Comparison of ENCODE assay signal across 8 cellular contexts in the genomic region with DNA sequence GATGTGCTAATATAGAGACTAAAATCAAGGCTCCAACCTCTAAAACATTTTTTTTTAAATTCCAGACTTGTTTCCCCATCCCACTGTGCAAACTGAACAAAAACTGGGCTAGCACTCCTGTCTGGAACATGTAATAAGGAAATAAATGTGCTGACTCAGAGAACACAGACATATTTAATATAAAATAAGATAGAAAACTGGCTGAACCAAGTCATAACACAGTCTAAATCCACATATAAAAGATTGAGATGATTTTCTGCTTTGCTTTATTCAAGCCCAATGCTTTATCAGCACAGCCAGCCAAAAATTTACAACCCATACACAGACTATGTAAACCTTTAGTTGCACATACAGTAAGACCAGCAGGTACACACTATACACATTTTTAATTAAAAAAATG. TPM values are rescaled to one million over a fixed set of nuclear protein-coding genes. Genes with fewer than 3 reads are reported as not detected.
DNase-seq lines count a peak whose midpoint lies in the region; ATAC-seq and TF ChIP-seq lines count a peak whose summit lies in the region.

No MANE protein-coding gene starts in this region.

- peak overlapping the region; percentile 100 for H3K27ac Mint-ChIP-seq in T-helper 1 cell treated with Interleukin-12 subunit alpha and Interleukin-12 subunit beta and Interleukin-4 antibody, amounts not matched to agents 30 μg/mL and 1 μg/mL, for 36 hours

- DNase-seq in T-helper 1 cell (no peak), adipocyte (ENCODE audit: low read depth) (peak; percentile 47), kidney epithelial cell (ENCODE audit: low read depth) (no peak)

- H3K9me3 Mint-ChIP-seq in T-helper 1 cell treated with Interleukin-12 subunit alpha and Interleukin-12 subunit beta and Interleukin-4 antibody, amounts not matched to agents 30 μg/mL and 1 μg/mL, for 36 hours, result no peaks in the 10 kb centered on the region

- H3K4me1 ChIP-seq in adipocyte (ENCODE audit: control insufficient read depth, insufficient read depth, low read length) (peaks cover 34% of the 10 kb centered on the region), subcutaneous abdominal adipose tissue (ENCODE audit: control insufficient read depth in 5 of 5, insufficient read depth in 5 of 5, low read length in 5 of 5) (peaks cover 4 to 49% (median 31%) of the 10 kb centered on the region in 5 donors)

- H3K4me3 ChIP-seq in adipocyte (ENCODE audit: low read length) (peak overlapping the region; percentile 98), kidney epithelial cell (ENCODE audit: low read depth, low read length) (peak overlapping the region; percentile 98), subcutaneous abdominal adipose tissue (ENCODE audit: low read depth in 1 of 5, low read length in 5 of 5) (peak overlapping the region; percentile 82 to 98 (median 95))

- H3K27me3 ChIP-seq in adipocyte (replicated peaks; ENCODE audit: control insufficient read depth, insufficient read depth, low read length) (no peaks in the 10 kb centered on the region), kidney epithelial cell (ENCODE audit: control insufficient read depth, insufficient read depth, low read length) (no peaks in the 10 kb centered on the region), subcutaneous abdominal adipose tissue (ENCODE audit: control insufficient read depth in 5 of 5, insufficient read depth in 4 of 5, low read length in 5 of 5) (no peaks in the 10 kb centered on the region)

- no peaks in the 10 kb centered on the region for H3K27me3 Mint-ChIP-seq in T-helper 1 cell treated with Interleukin-12 subunit alpha and Interleukin-12 subunit beta and Interleukin-4 antibody, amounts not matched to agents 30 μg/mL and 1 μg/mL, for 36 hours (ENCODE audit: low read depth)

- no peak for ATAC-seq in HG02884 (IDR thresholded peaks at IDR 0.05; ENCODE audit: unreplicated experiment)
- no peak for ATAC-seq in HG02973 (IDR thresholded peaks at IDR 0.05; ENCODE audit: unreplicated experiment)
- ATAC-seq in GM21717 (IDR thresholded peaks at IDR 0.05; ENCODE audit: unreplicated experiment), result no peak

- H3K36me3 ChIP-seq in adipocyte (ENCODE audit: control insufficient read depth, insufficient read depth, low read length, severe bottlenecking), result peaks cover 6% of the 10 kb centered on the region
- H3K36me3 ChIP-seq in kidney epithelial cell (ENCODE audit: control insufficient read depth, insufficient read depth, low read length), result no peaks in the 10 kb centered on the region
- no peaks in the 10 kb centered on the region for H3K36me3 ChIP-seq in subcutaneous abdominal adipose tissue (ENCODE audit: control insufficient read depth in 5 of 5, insufficient read depth in 5 of 5, low read length in 5 of 5)

- no peak for TF ChIP-seq CTCF in kidney epithelial cell (IDR thresholded peaks at IDR 0.05; ENCODE audit: insufficient read depth, low read length, poor library complexity, severe bottlenecking)

- peak overlapping the region; percentile 92 for H3K4me3 Mint-ChIP-seq in T-helper 1 cell treated with Interleukin-12 subunit alpha and Interleukin-12 subunit beta and Interleukin-4 antibody, amounts not matched to agents 30 μg/mL and 1 μg/mL, for 36 hours

- H3K9me3 ChIP-seq in adipocyte (ENCODE audit: control insufficient read depth, low read length), result no peaks in the 10 kb centered on the region
- H3K9me3 ChIP-seq in subcutaneous abdominal adipose tissue (ENCODE audit: control insufficient read depth in 5 of 5, low read length in 5 of 5), result no peaks in the 10 kb centered on the region

- H3K27ac ChIP-seq in subcutaneous abdominal adipose tissue (ENCODE audit: low read depth, low read length), result peak overlapping the region; percentile 98

- H3K9ac ChIP-seq in adipocyte (ENCODE audit: low read length), result peak overlapping the region; percentile 99
- peak overlapping the region; percentile 2 to 100 (median 97) for H3K9ac ChIP-seq in subcutaneous abdominal adipose tissue (ENCODE audit: low read length in 5 of 5)

- H3K4me1 Mint-ChIP-seq in T-helper 1 cell treated with Interleukin-12 subunit alpha and Interleukin-12 subunit beta and Interleukin-4 antibody, amounts not matched to agents 30 μg/mL and 1 μg/mL, for 36 hours (ENCODE audit: low read depth), result peaks cover 46% of the 10 kb centered on the region

- H3K36me3 Mint-ChIP-seq in T-helper 1 cell treated with Interleukin-12 subunit alpha and Interleukin-12 subunit beta and Interleukin-4 antibody, amounts not matched to agents 30 μg/mL and 1 μg/mL, for 36 hours (ENCODE audit: low read depth), result peaks cover 14% of the 10 kb centered on the region

RNA-seq across cellular contexts. Expression of gene STAT3, which starts 1.5 kb away (rescaled TPM):
- 74.9 and 80.8 TPM in 2 replicates for total RNA-seq in kidney epithelial cell

RNA-seq across cellular contexts. Expression of gene CAVIN1, which starts 36.3 kb away (rescaled TPM):
- 58.5 and 70.2 TPM in 2 replicates for total RNA-seq in kidney epithelial cell
